ENCODE assay signal across 1 cellular context in genomic region chr5:1339139-1339817, GRCh38. TPM values are rescaled to one million over a fixed set of nuclear protein-coding genes. Genes with fewer than 3 reads are reported as not detected.
"Had no signal": no experiment of that assay in that cellular context is flagged by ENCODE, and none has a peak within 500 bp of the region (broad histone marks: within the 10 kb centered on the region; RNA-seq: fewer than 3 reads in every experiment).

No MANE protein-coding gene starts in this region.

RNA-seq across cellular contexts. Expression of gene TERT, which starts 44.4 kb away (rescaled TPM):
- total RNA-seq: IMR-90 had no signal
- polyA plus RNA-seq: IMR-90 had no signal
